11 cellular contexts compared by ENCODE assay signal in genomic region chr16:27551046-27551445, GRCh38. TPM values are rescaled to one million over a fixed set of nuclear protein-coding genes. Genes with fewer than 3 reads are reported as not detected.
DNase-seq lines count a peak whose midpoint lies in the region; ATAC-seq, FAIRE-seq and TF ChIP-seq lines count a peak whose summit lies in the region.
"Had no signal": no experiment of that assay in that cellular context is flagged by ENCODE, and none has a peak within 500 bp of the region (broad histone marks: within the 10 kb centered on the region; RNA-seq: fewer than 3 reads in every experiment).

No MANE protein-coding gene starts in this region.

- H3K27me3 Mint-ChIP-seq in activated T-cell treated with anti-CD3 and anti-CD28 coated beads, Interleukin-2, amount 50 U/mL, for 24 hours, result no peaks in the 10 kb centered on the region

- no peak overlapping the region for H3K9ac ChIP-seq in PC-3 (ENCODE audit: low read length)
- H3K9ac ChIP-seq in fibroblast of lung (ENCODE audit: insufficient read depth, low read length), result no peak overlapping the region
- peak overlapping the region; percentile 95 for H3K9ac ChIP-seq in skeletal muscle satellite cell (ENCODE audit: low read depth, low read length)

- H3K4me2 ChIP-seq in PC-3 (ENCODE audit: low read length), result peak overlapping the region; percentile 87
- peak overlapping the region; percentile 74 for H3K4me2 ChIP-seq in fibroblast of lung (ENCODE audit: extremely low read depth, insufficient read depth, low read length)
- peak overlapping the region; percentile 79 for H3K4me2 ChIP-seq in skeletal muscle satellite cell (ENCODE audit: low read length)

- no peak for DNase-seq in activated T-cell treated with anti-CD3 and anti-CD28 coated beads, Interleukin-2, amount 50 U/mL, for 24 hours
- DNase-seq in activated T-cell treated with anti-CD3 and anti-CD28 coated beads, Interleukin-2, amount 50 U/mL, for 48 hours, result no peak
- DNase-seq in PC-3, result no peak
- DNase-seq in fibroblast of lung (ENCODE audit: low read depth in 2 of 2), result peak in 1 of 2 donors; percentile 17
- DNase-seq in NCI-H1417 (lab: John Stamatoyannopoulos, UW), result no peak
- no peak for DNase-seq in H54 (ENCODE audit: insufficient read length, low spot score)
- DNase-seq: C1 segment of cervical spinal cord, cortex of kidney, midbrain had no signal

- ATAC-seq in PC-3 (no peak), GM19395 (IDR thresholded peaks at IDR 0.05; ENCODE audit: unreplicated experiment) (no peak)

- no peaks in the 10 kb centered on the region for H3K27me3 ChIP-seq in PC-3 (ENCODE audit: low read length)
- H3K27me3 ChIP-seq in fibroblast of lung (ENCODE audit: control insufficient read depth, insufficient read depth, low read length), result no peaks in the 10 kb centered on the region
- H3K27me3 ChIP-seq in skeletal muscle satellite cell (ENCODE audit: control insufficient read depth, insufficient read depth, low read length), result no peaks in the 10 kb centered on the region

- CTCF ChIA-PET in PC-3 (lab: Charles Lee), result no interaction called here

- TF ChIP-seq CTCF in PC-3 (conservative IDR thresholded peaks at IDR 0.05; ENCODE audit: low read depth, low read length) (no peak), fibroblast of lung (conservative IDR thresholded peaks at IDR 0.05 in 1 of 2, IDR thresholded peaks at IDR 0.05 in 1 of 2; ENCODE audit: low read depth in 1 of 2, low read length in 2 of 2) (no peak)

- H3K79me2 ChIP-seq in PC-3 (ENCODE audit: low read length), result peaks cover 50% of the 10 kb centered on the region
- peaks cover 37% of the 10 kb centered on the region for H3K79me2 ChIP-seq in fibroblast of lung (ENCODE audit: control insufficient read depth, insufficient read depth, low read length)

- TF ChIP-seq POLR2A in H54 (IDR thresholded peaks at IDR 0.05; ENCODE audit: low read depth, low read length), result no peak

- H3K27ac ChIP-seq in PC-3 (ENCODE audit: low read length) (no peak overlapping the region), fibroblast of lung (ENCODE audit: insufficient read depth, low read length) (peak overlapping the region; percentile 94)

- H4K20me1 ChIP-seq in PC-3 (ENCODE audit: low read length) (peaks cover 7% of the 10 kb centered on the region; the same call in 1 of the 2 replicates), fibroblast of lung (ENCODE audit: control insufficient read depth, extremely low read depth, insufficient read depth, low read length) (peaks cover 2% of the 10 kb centered on the region)

- H3K36me3 Mint-ChIP-seq in activated T-cell treated with anti-CD3 and anti-CD28 coated beads, Interleukin-2, amount 50 U/mL, for 24 hours (ENCODE audit: low read depth), result peaks cover 18% of the 10 kb centered on the region

- peak overlapping the region; percentile 97 for H3K4me3 ChIP-seq in PC-3 (ENCODE audit: low read length)
- peak overlapping the region; percentile 68 to 90 (median 84) for H3K4me3 ChIP-seq in fibroblast of lung (replicated peaks in 1 of 4; ENCODE audit: control extremely low read depth in 1 of 4, insufficient read depth in 1 of 4, low read depth in 3 of 4, low read length in 4 of 4)
- peak overlapping the region; percentile 99 for H3K4me3 ChIP-seq in skeletal muscle satellite cell (ENCODE audit: low read length)

- peaks cover 39% of the 10 kb centered on the region for H3K4me1 Mint-ChIP-seq in activated T-cell treated with anti-CD3 and anti-CD28 coated beads, Interleukin-2, amount 50 U/mL, for 24 hours (ENCODE audit: low read depth)

- no peaks in the 10 kb centered on the region for H3K9me2 ChIP-seq in PC-3 (replicated peaks; ENCODE audit: low read length)

- H3K36me3 ChIP-seq in PC-3 (ENCODE audit: low read depth, low read length) (no peaks in the 10 kb centered on the region), fibroblast of lung (ENCODE audit: control insufficient read depth, insufficient read depth, low read length) (no peaks in the 10 kb centered on the region), skeletal muscle satellite cell (ENCODE audit: insufficient read depth, low read length) (peaks cover 2% of the 10 kb centered on the region)

- H3K9me3 ChIP-seq in PC-3 (ENCODE audit: low read length) (no peaks in the 10 kb centered on the region), fibroblast of lung (ENCODE audit: control insufficient read depth, insufficient read depth, low read depth, low read length) (no peaks in the 10 kb centered on the region), skeletal muscle satellite cell (replicated peaks; ENCODE audit: low read length) (no peaks in the 10 kb centered on the region)

- intact Hi-C loops in PC-3 (cut with micrococcal nuclease), result no loop called here

- H3K9me3 Mint-ChIP-seq in activated T-cell treated with anti-CD3 and anti-CD28 coated beads, Interleukin-2, amount 50 U/mL, for 24 hours, result no peaks in the 10 kb centered on the region

- POLR2A ChIA-PET in PC-3 (lab: Charles Lee; ENCODE audit: unreplicated experiment), result no interaction called here

- H3K4me1 ChIP-seq in PC-3 (ENCODE audit: insufficient read depth, low read length) (peaks cover 28% of the 10 kb centered on the region), fibroblast of lung (ENCODE audit: control insufficient read depth, extremely low read depth, insufficient read depth, low read length) (peaks cover 10% of the 10 kb centered on the region), skeletal muscle satellite cell (ENCODE audit: control insufficient read depth, insufficient read depth, low read length) (peaks cover 30% of the 10 kb centered on the region)

- H3K4me3 Mint-ChIP-seq in activated T-cell treated with anti-CD3 and anti-CD28 coated beads, Interleukin-2, amount 50 U/mL, for 24 hours, result peak overlapping the region; percentile 100

- no peak for FAIRE-seq in H54 (lab: Jason Lieb, UNC)

- H2AFZ ChIP-seq in PC-3 (ENCODE audit: low read length) (no peak overlapping the region), fibroblast of lung (ENCODE audit: low read length) (no peak overlapping the region)

- no peaks in the 10 kb centered on the region for H3F3A ChIP-seq in PC-3 (ENCODE audit: low read length, unreplicated experiment)

- no TSS peak for BruUV-seq in PC-3 (replicated peaks; lab: Mats Ljungman, UMichigan)

- peak overlapping the region; percentile 98 for H3K27ac Mint-ChIP-seq in activated T-cell treated with anti-CD3 and anti-CD28 coated beads, Interleukin-2, amount 50 U/mL, for 24 hours

RNA-seq across cellular contexts. Expression of gene KATNIP, which starts 1.1 kb away (rescaled TPM):
- total RNA-seq in PC-3 (2014; rRNA removed), result 19.0 and 30.0 TPM in 2 replicates
- total RNA-seq in fibroblast of lung, result 16.9 and 22.8 TPM in 2 replicates
- polyA plus RNA-seq in fibroblast of lung, result 11.4 and 14.6 TPM in 2 replicates
- polyA plus RNA-seq in fibroblast of lung (2012), result 10.8 and 10.9 TPM in 2 replicates
- 32.6 and 71.1 TPM in 2 replicates for polyA minus RNA-seq in fibroblast of lung (ENCODE audit: low replicate concordance)
- 11.8 and 13.2 TPM in 2 replicates for total RNA-seq in skeletal muscle satellite cell (2012; rRNA removed)

RNA-seq across cellular contexts. Expression of gene GTF3C1, which starts 1.3 kb away (rescaled TPM):
- 97.5 and 138 TPM in 2 replicates for total RNA-seq in PC-3 (2014; rRNA removed)
- total RNA-seq in fibroblast of lung, result 61.6 and 75.3 TPM in 2 replicates
- 20.1 and 34.1 TPM in 2 replicates for polyA plus RNA-seq in fibroblast of lung
- polyA plus RNA-seq in fibroblast of lung (2012), result 30.8 and 46.9 TPM in 2 replicates
- 188 and 251 TPM in 2 replicates for polyA minus RNA-seq in fibroblast of lung (ENCODE audit: low replicate concordance)
- 53.5 and 54.0 TPM in 2 replicates for total RNA-seq in skeletal muscle satellite cell (2012; rRNA removed)
